Comparison of ENCODE assay signal across 12 cellular contexts in the genomic region with DNA sequence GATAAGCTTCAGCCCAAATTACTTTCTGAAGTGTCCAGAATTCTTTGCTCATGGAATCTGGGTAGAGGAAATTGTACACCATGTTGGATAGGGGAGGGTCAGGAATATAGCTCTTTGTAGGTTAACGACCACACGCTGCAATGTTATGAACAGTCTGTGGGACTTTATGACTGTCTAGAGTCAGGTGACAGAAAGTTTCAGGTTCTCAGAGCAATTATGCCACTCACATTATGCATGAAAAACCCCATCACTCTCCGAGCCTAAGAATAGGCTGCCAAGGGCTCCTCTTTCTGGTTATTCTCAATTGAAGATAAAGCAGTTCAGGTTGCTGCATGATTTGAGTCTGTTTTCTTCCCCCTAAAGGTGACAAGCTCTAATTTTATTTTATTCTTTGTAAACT.
DNase-seq lines count a peak whose midpoint lies in the region; ATAC-seq, FAIRE-seq and TF ChIP-seq lines count a peak whose summit lies in the region.
"Had no signal": no experiment of that assay in that cellular context is flagged by ENCODE, and none has a peak within 500 bp of the region (broad histone marks: within the 10 kb centered on the region; RNA-seq: fewer than 3 reads in every experiment).

No MANE protein-coding gene starts in this region.

- DNase-seq in GM10266 (ENCODE audit: extremely low spot score) (peak; percentile 5), HEK293T (ENCODE audit: extremely low spot score) (no peak), mucosa of descending colon (no peak), GM19239 (ENCODE audit: insufficient read length, low spot score) (no peak)
- DNase-seq: activated naive CD8-positive, alpha-beta T cell treated with anti-CD3 and anti-CD28 coated beads, Interleukin-2, amount 10 ng/mL, durations not matched to agents 7 days and 5 days; NCI-H2107 had no signal

- no peaks in the 10 kb centered on the region for H3K36me3 ChIP-seq in mucosa of descending colon (ENCODE audit: low read depth)

- ATAC-seq in GM19043 (IDR thresholded peaks at IDR 0.05; ENCODE audit: low read depth, unreplicated experiment) (peak; percentile 88), GM21825 (IDR thresholded peaks at IDR 0.05; ENCODE audit: unreplicated experiment) (peak; percentile 91), HG03139 (IDR thresholded peaks at IDR 0.05; ENCODE audit: unreplicated experiment) (peak; percentile 56), HG03521 (IDR thresholded peaks at IDR 0.05; ENCODE audit: unreplicated experiment) (no peak), mucosa of descending colon (no peak)
- ATAC-seq: A549 had no signal

- CTCF ChIA-PET in HEK293T (lab: Yijun Ruan, JAX), result no interaction called here

- TF ChIP-seq CTCF in GM10266 (IDR thresholded peaks at IDR 0.05; ENCODE audit: control insufficient read depth, insufficient read depth, low read depth, missing control alignments), result no peak
- TF ChIP-seq CTCF in mucosa of descending colon (IDR thresholded peaks at IDR 0.05), result no peak

- H3K9me3 ChIP-seq in mucosa of descending colon, result no peaks in the 10 kb centered on the region
- H3K9me3 ChIP-seq: A549 had no signal

- POLR2A ChIA-PET in HEK293T (lab: Yijun Ruan, JAX), result no interaction called here

- no peaks in the 10 kb centered on the region for H3K4me1 ChIP-seq in mucosa of descending colon (ENCODE audit: low read depth)
- H3K4me1 ChIP-seq: A549 had no signal

- FAIRE-seq in GM19239 (lab: Jason Lieb, UNC), result no peak
- FAIRE-seq: A549, colon had no signal

- intact Hi-C loops in mucosa of descending colon (cut with DNase I, micrococcal nuclease), result no loop called here

- no peak overlapping the region for H3K4me3 ChIP-seq in mucosa of descending colon
- H3K4me3 ChIP-seq: A549 had no signal

TF ChIP-seq in HEK293T, 16 proteins besides CTCF, POLR2A, EP300 and RAD21:
- TF ChIP-seq ARNT (IDR thresholded peaks at IDR 0.05) (no peak), FOXA1 (IDR thresholded peaks at IDR 0.05) (no peak), SP1 (IDR thresholded peaks at IDR 0.05) (no peak), FOXM1 (IDR thresholded peaks at IDR 0.05; ENCODE audit: borderline replicate concordance) (no peak), FOXK2 (IDR thresholded peaks at IDR 0.05) (no peak), ELF4 (IDR thresholded peaks at IDR 0.05) (no peak), LEF1 (IDR thresholded peaks at IDR 0.05; ENCODE audit: borderline replicate concordance) (no peak), BHLHE40 (IDR thresholded peaks at IDR 0.05; ENCODE audit: borderline replicate concordance) (no peak), TARDBP (IDR thresholded peaks at IDR 0.05) (no peak), PKNOX1 (IDR thresholded peaks at IDR 0.05) (no peak), HDGF (IDR thresholded peaks at IDR 0.05; ENCODE audit: borderline replicate concordance) (no peak), SUZ12 (IDR thresholded peaks at IDR 0.05) (no peak), ZNF384 (IDR thresholded peaks at IDR 0.05) (no peak), NFRKB (IDR thresholded peaks at IDR 0.05) (no peak), CTBP1 (IDR thresholded peaks at IDR 0.05; ENCODE audit: borderline replicate concordance) (no peak), L3MBTL2 (conservative IDR thresholded peaks at IDR 0.05) (no peak)
TF ChIP-seq in HEK293T: peak in this region for 0.

Comparison
In these comparisons a context has a peak if more than half of its experiments do, and no peak if none do; other contexts are left out.
1. ATAC-seq: peak in GM19043 (single experiment), GM21825 (single experiment) and HG03139 (single experiment); none in HG03521 (single experiment) and mucosa of descending colon (single experiment).